12 cellular contexts compared by ENCODE assay signal in the genomic region with DNA sequence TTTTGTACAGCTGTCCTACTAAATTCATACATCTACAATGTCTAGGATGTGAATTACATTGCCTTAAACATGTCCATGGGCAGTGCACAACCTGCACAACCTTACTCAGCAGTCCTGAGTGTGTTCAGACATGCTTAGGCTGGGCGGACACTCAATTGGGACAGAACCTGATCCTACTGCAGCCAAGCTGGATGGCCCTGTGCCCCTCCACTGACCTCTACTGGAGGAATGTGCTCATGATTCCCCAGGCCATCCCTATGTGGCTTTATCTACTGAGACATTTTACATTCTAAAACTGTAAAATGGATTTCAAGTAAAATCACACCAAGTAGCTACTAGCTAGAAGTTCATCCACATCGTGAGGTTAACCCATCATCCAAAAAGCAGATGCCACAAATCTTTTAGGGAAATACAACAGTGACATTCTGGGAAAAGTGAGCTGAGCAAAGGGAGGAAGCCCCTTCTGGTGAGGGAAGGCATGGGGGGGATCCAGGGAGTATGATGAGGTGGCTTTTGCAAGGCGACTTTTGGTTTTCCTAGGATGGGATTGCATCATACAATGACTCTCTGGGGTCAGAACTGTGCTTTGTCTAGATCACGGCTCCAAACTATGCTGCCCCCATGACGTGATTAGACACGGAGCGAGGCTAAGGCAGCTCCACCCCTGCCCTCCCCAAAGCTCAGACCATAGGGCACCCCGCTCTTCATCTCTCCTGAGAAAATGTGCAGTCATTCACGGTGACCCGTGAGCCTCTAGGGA.
DNase-seq lines count a peak whose midpoint lies in the region; ATAC-seq, FAIRE-seq and TF ChIP-seq lines count a peak whose summit lies in the region.
"Had no signal": no experiment of that assay in that cellular context is flagged by ENCODE, and none has a peak within 500 bp of the region (broad histone marks: within the 10 kb centered on the region; RNA-seq: fewer than 3 reads in every experiment).

No MANE protein-coding gene starts in this region.

- H2AFZ ChIP-seq in keratinocyte (ENCODE audit: control insufficient read depth, low read length), result no peak overlapping the region

- intact Hi-C loops in vagina (cut with DNase I), result no loop called here

- TF ChIP-seq POLR2A in vagina (IDR thresholded peaks at IDR 0.05) (no peak), GM12891 (IDR thresholded peaks at IDR 0.05; ENCODE audit: low read depth, low read length) (no peak)

- TF ChIP-seq CTCF in C4-2B (conservative IDR thresholded peaks at IDR 0.05) (peak; percentile 85), HFF-Myc (IDR thresholded peaks at IDR 0.05; ENCODE audit: low read depth, low read length, missing control alignments) (peak; percentile 41), keratinocyte (optimal IDR thresholded peaks at IDR 0.05 in 1 of 3, IDR thresholded peaks at IDR 0.05 in 1 of 3, conservative IDR thresholded peaks at IDR 0.05 in 1 of 3; ENCODE audit: extremely low read depth in 1 of 3, insufficient read depth in 2 of 3, low read length in 3 of 3) (peak; percentile 44 to 79 (median 60)), vagina (IDR thresholded peaks at IDR 0.05) (no peak)

- FAIRE-seq in keratinocyte (lab: Jason Lieb, UNC) (peak; percentile 29), GM12891 (lab: Jason Lieb, UNC) (no peak)

- no peak overlapping the region for H3K4me3 ChIP-seq in HFF-Myc (replicated peaks; ENCODE audit: low read depth, low read length)
- H3K4me3 ChIP-seq in adipocyte (ENCODE audit: low read length), result no peak overlapping the region
- no peak overlapping the region for H3K4me3 ChIP-seq in keratinocyte (ENCODE audit: control insufficient read depth in 2 of 3, extremely low read depth in 1 of 3, insufficient read depth in 2 of 3, low read depth in 1 of 3, low read length in 3 of 3)
- no peak overlapping the region for H3K4me3 ChIP-seq in vagina

- H3K27ac ChIP-seq in C4-2B (no peak overlapping the region), keratinocyte (ENCODE audit: control insufficient read depth, insufficient read depth, low read length) (no peak overlapping the region), vagina (no peak overlapping the region)
- H3K27ac ChIP-seq: neutrophil had no signal

- H3K79me2 ChIP-seq in keratinocyte (ENCODE audit: control insufficient read depth, insufficient read depth, low read length), result no peaks in the 10 kb centered on the region

- H3K4me1 ChIP-seq in adipocyte (ENCODE audit: control insufficient read depth, insufficient read depth, low read length) (peaks cover 6% of the 10 kb centered on the region), keratinocyte (ENCODE audit: control insufficient read depth, extremely low read depth, insufficient read depth, low read length) (no peaks in the 10 kb centered on the region), vagina (no peaks in the 10 kb centered on the region)

- H3K9ac ChIP-seq in adipocyte (ENCODE audit: low read length), result no peak overlapping the region
- no peak overlapping the region for H3K9ac ChIP-seq in keratinocyte (ENCODE audit: control insufficient read depth, extremely low read depth, insufficient read depth, low read length)

- no peaks in the 10 kb centered on the region for H3K9me3 ChIP-seq in adipocyte (ENCODE audit: control insufficient read depth, low read length)
- no peaks in the 10 kb centered on the region for H3K9me3 ChIP-seq in keratinocyte (ENCODE audit: control insufficient read depth, low read depth, low read length)
- H3K9me3 ChIP-seq in vagina, result no peaks in the 10 kb centered on the region
- H3K9me3 ChIP-seq: neutrophil had no signal

- H3K9me1 ChIP-seq in keratinocyte (ENCODE audit: control insufficient read depth, extremely low read depth, insufficient read depth, low read length), result no peaks in the 10 kb centered on the region

- DNase-seq in HFF-Myc (ENCODE audit: extremely low read depth, low read depth) (no peak), adipocyte (ENCODE audit: low read depth) (peak; percentile 50), keratinocyte (ENCODE audit: low read depth, low spot score) (no peak), vagina (ENCODE audit: extremely low spot score in 2 of 2) (no peak), GM12891 (ENCODE audit: insufficient read length, low spot score) (no peak), COLO668 (lab: John Stamatoyannopoulos, UW; ENCODE audit: unreplicated experiment) (no peak)
- DNase-seq: activated gamma-delta T cell treated with Interleukin-2 at 50 U/mL for 16 hours, KBM-7, SW 1271 had no signal

- no peak overlapping the region for H3K4me2 ChIP-seq in keratinocyte (ENCODE audit: control insufficient read depth, extremely low read depth, insufficient read depth, low read depth, low read length)

- dilution Hi-C loops in keratinocyte (cut with MboI; ENCODE audit: extremely low pct_ligation_motif_present, low sequenced_read_pairs), result no loop called here

- ATAC-seq in HG03280 (IDR thresholded peaks at IDR 0.05; ENCODE audit: unreplicated experiment), result no peak

- H3K36me3 ChIP-seq in adipocyte (ENCODE audit: control insufficient read depth, insufficient read depth, low read length, severe bottlenecking), result no peaks in the 10 kb centered on the region
- H3K36me3 ChIP-seq in keratinocyte (ENCODE audit: control insufficient read depth in 2 of 2, extremely low read depth in 1 of 2, insufficient read depth in 2 of 2, low read length in 2 of 2), result no peaks in the 10 kb centered on the region
- no peaks in the 10 kb centered on the region for H3K36me3 ChIP-seq in vagina
- H3K36me3 ChIP-seq: neutrophil had no signal

- H3K27me3 ChIP-seq in adipocyte (replicated peaks; ENCODE audit: control insufficient read depth, insufficient read depth, low read length), result no peaks in the 10 kb centered on the region
- no peaks in the 10 kb centered on the region for H3K27me3 ChIP-seq in keratinocyte (ENCODE audit: control insufficient read depth, extremely low read depth, insufficient read depth, low read length)
- no peaks in the 10 kb centered on the region for H3K27me3 ChIP-seq in vagina
- H3K27me3 ChIP-seq: neutrophil had no signal

- H4K20me1 ChIP-seq in keratinocyte (ENCODE audit: control insufficient read depth, extremely low read depth, insufficient read depth, low read length), result no peaks in the 10 kb centered on the region

TF ChIP-seq in GM12891, 5 proteins besides CTCF, POLR2A, EP300 and RAD21:
- TF ChIP-seq SPI1 (IDR thresholded peaks at IDR 0.05; ENCODE audit: low read depth, low read length), result no peak
- TF ChIP-seq POLR2AphosphoS5 (IDR thresholded peaks at IDR 0.05; ENCODE audit: low read depth, low read length), result no peak
- TF ChIP-seq POU2F2 (IDR thresholded peaks at IDR 0.05; ENCODE audit: low read depth, low read length), result no peak
- TF ChIP-seq TAF1 (IDR thresholded peaks at IDR 0.05; ENCODE audit: low read depth, low read length), result no peak
- no peak for TF ChIP-seq PAX5 (IDR thresholded peaks at IDR 0.05; ENCODE audit: insufficient read depth, low read length, severe bottlenecking)

Comparison
In these comparisons a context has a peak if more than half of its experiments do, and no peak if none do; other contexts are left out.
1. CTCF ChIP-seq: peak in C4-2B (single experiment), HFF-Myc (single experiment) and keratinocyte (3 of 3); none in vagina (0 of 3).